ENCODE assay signal across 5 cellular contexts in genomic region chr22:15920941-15921340, GRCh38.
DNase-seq lines count a peak whose midpoint lies in the region; ATAC-seq, FAIRE-seq and TF ChIP-seq lines count a peak whose summit lies in the region.
"Not testable (repeated sequence)": the region's sequence is repeated elsewhere in the genome, so short reads cannot be mapped to it uniquely, and the experiment has no call there.

No MANE protein-coding gene starts in this region.

- POLR2A ChIA-PET in HepG2 (lab: Yijun Ruan, JAX), result not testable (repeated sequence)

- not testable (repeated sequence) for BruUV-seq in HepG2 (replicated peaks; lab: Mats Ljungman, UMichigan)

- intact Hi-C loops in esophagus muscularis mucosa (cut with DNase I); HepG2 (cut with micrococcal nuclease; ENCODE audit: unreplicated experiment); aorta (cut with DNase I): not testable (repeated sequence)

- H3K36me3 ChIP-seq in DND-41 (ENCODE audit: insufficient read depth, low read length); esophagus muscularis mucosa; HepG2 (replicated peaks in 1 of 2; ENCODE audit: control insufficient read depth in 1 of 2, insufficient read depth in 2 of 2, low read length in 2 of 2); upper lobe of left lung; aorta (ENCODE audit: control insufficient read depth in 1 of 2, insufficient read depth in 2 of 2, low read length in 1 of 2): not testable (repeated sequence)

- not testable (repeated sequence) for TF ChIP-seq POLR2A in esophagus muscularis mucosa (IDR thresholded peaks at IDR 0.05; ENCODE audit: low read depth); HepG2 (IDR thresholded peaks at IDR 0.05; ENCODE audit: insufficient read depth in 1 of 2, low read depth in 2 of 2, low read length in 2 of 2); upper lobe of left lung (IDR thresholded peaks at IDR 0.05)

- peak overlapping the region; percentile 62 for H3K27ac ChIP-seq in DND-41 (ENCODE audit: low read length)
- H3K27ac ChIP-seq in esophagus muscularis mucosa (replicated peaks in 1 of 4); HepG2 (ENCODE audit: extremely low read length, insufficient read depth, low read length); upper lobe of left lung; aorta (ENCODE audit: low read depth in 1 of 2, low read length in 2 of 2): not testable (repeated sequence)

- TF ChIP-seq CTCF in DND-41 (IDR thresholded peaks at IDR 0.05; ENCODE audit: borderline replicate concordance, extremely low read depth, low read length, poor library complexity, severe bottlenecking); esophagus muscularis mucosa (IDR thresholded peaks at IDR 0.05); HepG2 (CRISPR knock-in tag; IDR thresholded peaks at IDR 0.05); upper lobe of left lung (IDR thresholded peaks at IDR 0.05): not testable (repeated sequence)

- TF ChIP-seq EP300 in esophagus muscularis mucosa (IDR thresholded peaks at IDR 0.05); HepG2 (IDR thresholded peaks at IDR 0.05; ENCODE audit: low read depth in 2 of 2, low read length in 2 of 2); HepG2 (CRISPR knock-in tag; IDR thresholded peaks at IDR 0.05; ENCODE audit: borderline replicate concordance); upper lobe of left lung (IDR thresholded peaks at IDR 0.05): not testable (repeated sequence)

- DNase-seq in DND-41; HepG2 (ENCODE audit: low spot score); aorta: not testable (repeated sequence)
- DNase-seq in esophagus muscularis mucosa (ENCODE audit: extremely low spot score) (peak; percentile 34), upper lobe of left lung (peak in 1 of 2 donors; percentile 13)

- 0 out of 2 replicates have a peak overlapping the region, but pooled peaks have one; percentile 45 for H2AFZ ChIP-seq in DND-41 (ENCODE audit: low read depth, low read length)
- not testable (repeated sequence) for H2AFZ ChIP-seq in HepG2 (ENCODE audit: low read length)

- H3K4me3 ChIP-seq in DND-41 (ENCODE audit: low read depth in 1 of 2, low read length in 2 of 2); esophagus muscularis mucosa; HepG2 (replicated peaks in 1 of 3; ENCODE audit: insufficient read depth in 1 of 3, low read depth in 2 of 3, low read length in 3 of 3); upper lobe of left lung; aorta (ENCODE audit: low read length in 2 of 2): not testable (repeated sequence)

- H3K79me2 ChIP-seq in DND-41 (ENCODE audit: insufficient read depth, low read length); HepG2 (ENCODE audit: insufficient read depth, low read length): not testable (repeated sequence)

- peaks cover 16% of the 10 kb centered on the region for H3K4me1 ChIP-seq in DND-41 (ENCODE audit: insufficient read depth, low read length)
- not testable (repeated sequence) for H3K4me1 ChIP-seq in esophagus muscularis mucosa; upper lobe of left lung; aorta (ENCODE audit: control insufficient read depth in 1 of 2, insufficient read depth in 2 of 2, low read length in 2 of 2)
- peaks cover 11% of the 10 kb centered on the region; the same call in 1 of the 2 replicates for H3K4me1 ChIP-seq in HepG2 (ENCODE audit: insufficient read depth, low read length)

- CTCF ChIA-PET in HepG2 (lab: Yijun Ruan, JAX; ENCODE audit: low intra/inter-chr PET ratio, low total read pairs), result not testable (repeated sequence)

- peak; percentile 23; the same call in 2 of the 3 replicates for ATAC-seq in DND-41 (ENCODE audit: insufficient read depth, low read depth)
- ATAC-seq in HepG2, result peak; percentile 13; the same call in 2 of the 3 replicates
- peak; percentile 5 to 36 for ATAC-seq in upper lobe of left lung (ENCODE audit: low FRiP score in 2 of 2)
- peak; percentile 8 for ATAC-seq in aorta (ENCODE audit: low FRiP score)

- not testable (repeated sequence) for H3K4me2 ChIP-seq in DND-41 (ENCODE audit: insufficient read depth, low read length); HepG2 (ENCODE audit: low read depth, low read length)

- H3K9me3 ChIP-seq in DND-41 (ENCODE audit: insufficient read depth, low read length, severe bottlenecking); esophagus muscularis mucosa; HepG2 (ENCODE audit: low read length); upper lobe of left lung; aorta (ENCODE audit: control insufficient read depth, low read length): not testable (repeated sequence)

- FAIRE-seq in HepG2 (lab: Jason Lieb, UNC), result not testable (repeated sequence)

- H4K20me1 ChIP-seq in DND-41 (ENCODE audit: insufficient read depth, low read length); HepG2 (ENCODE audit: insufficient read depth, low read length): not testable (repeated sequence)

- in situ Hi-C loops in HepG2 (cut with HindIII; ENCODE audit: extremely low pct_ligation_motif_present, low pct_unique_long_range_greater_than_20kb), result not testable (repeated sequence)

- no CpG with 5 or more reads among the region's 4 CpGs for WGBS in esophagus muscularis mucosa
- 41% methylated on average over 4 of the region's 4 CpGs for WGBS in HepG2 (ENCODE audit: low lambda C conversion rate)
- 74% methylated on average over 4 of the region's 4 CpGs; no CpG with 5 or more reads in 1 of the 2 donors for WGBS in upper lobe of left lung, 2 donors
- 77 to 88% methylated on average over 4 of the region's 4 CpGs for WGBS in aorta, 2 donors

- TF ChIP-seq RAD21 in HepG2 (CRISPR knock-in tag; IDR thresholded peaks at IDR 0.05), result not testable (repeated sequence)

- peak overlapping the region; percentile 30; the same call in 1 of the 2 replicates for H3K9ac ChIP-seq in DND-41 (ENCODE audit: low read depth, low read length)
- not testable (repeated sequence) for H3K9ac ChIP-seq in HepG2 (ENCODE audit: insufficient read depth, low read depth, low read length)

- not testable (repeated sequence) for H3K27me3 ChIP-seq in DND-41 (ENCODE audit: insufficient read depth, low read length, poor library complexity); esophagus muscularis mucosa; HepG2 (ENCODE audit: control insufficient read depth in 1 of 2, insufficient read depth in 2 of 2, low read length in 2 of 2); upper lobe of left lung; aorta (ENCODE audit: control insufficient read depth in 1 of 2, insufficient read depth in 2 of 2, low read length in 1 of 2)
